12 cellular contexts compared by ENCODE assay signal in the genomic region with DNA sequence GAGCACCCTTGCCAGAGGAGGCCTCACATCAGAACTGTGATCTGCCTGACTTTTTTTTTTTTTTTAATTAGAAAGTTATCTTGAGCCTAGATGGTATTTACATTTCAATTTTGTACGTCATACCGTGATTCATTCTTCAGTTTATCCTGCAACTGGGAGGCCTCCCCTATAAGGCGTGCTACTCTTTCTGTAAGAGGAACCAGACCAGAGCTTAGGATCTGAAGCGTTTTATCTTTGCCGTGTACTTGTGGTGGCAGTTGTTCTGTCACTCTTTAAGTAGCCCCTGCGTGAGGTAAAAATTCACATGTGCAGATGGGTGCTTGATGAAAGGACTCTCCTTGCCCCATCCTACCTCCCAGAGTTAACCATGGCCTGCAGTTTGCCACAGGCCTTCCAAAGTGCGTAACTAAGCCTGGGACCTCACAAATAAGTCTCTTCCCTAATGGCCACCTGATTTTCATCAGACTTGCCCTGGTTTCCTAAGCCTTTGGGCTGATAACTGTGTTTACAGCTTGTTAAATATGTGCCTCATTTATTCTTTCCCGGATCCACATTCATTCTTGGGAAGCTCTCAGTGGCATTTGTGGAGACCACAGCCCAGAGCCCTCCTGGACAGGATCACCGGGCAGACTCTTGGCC.
A peak's percentile ranks its signal among the peaks of the same experiment; 100 is the strongest.
DNase-seq lines count a peak whose midpoint lies in the region; ATAC-seq, FAIRE-seq and TF ChIP-seq lines count a peak whose summit lies in the region.
"Had no signal": no experiment of that assay in that cellular context is flagged by ENCODE, and none has a peak within 500 bp of the region (broad histone marks: within the 10 kb centered on the region; RNA-seq: fewer than 3 reads in every experiment).

No MANE protein-coding gene starts in this region.

- H3K4me1 ChIP-seq in mesendoderm (ENCODE audit: control insufficient read depth, low read depth, low read length) (peaks cover 14% of the 10 kb centered on the region), kidney (ENCODE audit: control insufficient read depth in 1 of 2, insufficient read depth in 1 of 2, low read depth in 1 of 2, low read length in 2 of 2) (peaks cover 0 to 6% of the 10 kb centered on the region in 2 donors)
- H3K4me1 ChIP-seq: spleen had no signal

- H3K9me3 ChIP-seq in kidney (ENCODE audit: control insufficient read depth in 1 of 2, low read length in 2 of 2), result no peaks in the 10 kb centered on the region
- H3K9me3 ChIP-seq: spleen had no signal

- no peak for ATAC-seq in GM19351 (IDR thresholded peaks at IDR 0.05; ENCODE audit: unreplicated experiment)
- ATAC-seq: stimulated activated naive CD8-positive, alpha-beta T cell treated with anti-CD3 and anti-CD28 coated beads, Interleukin-15, Interleukin-2, amounts not matched to agents 100 U/mL and 50 U/mL, for 24 hours had no signal

- no peaks in the 10 kb centered on the region for H3K79me2 ChIP-seq in mesendoderm (ENCODE audit: control insufficient read depth, insufficient read depth, low read length)

- in situ Hi-C loops in brain microvascular endothelial cell (cut with HindIII; ENCODE audit: low pct_ligation_motif_present, low sequenced_read_pairs), result no loop called here

- H3K27me3 ChIP-seq in brain microvascular endothelial cell (replicated peaks), result no peaks in the 10 kb centered on the region
- H3K27me3 ChIP-seq in mesendoderm (ENCODE audit: insufficient read depth, low read length, poor library complexity), result no peaks in the 10 kb centered on the region
- H3K27me3 ChIP-seq: spleen had no signal

- no peaks in the 10 kb centered on the region for H3K79me1 ChIP-seq in mesendoderm (ENCODE audit: low read length)

- H3K4ac ChIP-seq in mesendoderm (ENCODE audit: low read depth, low read length), result peak overlapping the region; percentile 77

- no peak overlapping the region for H3K23ac ChIP-seq in mesendoderm (ENCODE audit: low read length)

- H2BK15ac ChIP-seq in mesendoderm (replicated peaks; ENCODE audit: low read depth), result no peak overlapping the region

- no peak overlapping the region for H3K4me3 ChIP-seq in AG04449 (ENCODE audit: low read depth, low read length)
- no peak overlapping the region for H3K4me3 ChIP-seq in brain microvascular endothelial cell (ENCODE audit: low read depth, low read length)
- H3K4me3 ChIP-seq in mesendoderm (ENCODE audit: low read length), result no peak overlapping the region
- no peak overlapping the region for H3K4me3 ChIP-seq in kidney (ENCODE audit: low read length in 2 of 2)
- H3K4me3 ChIP-seq: spleen had no signal

- peak overlapping the region; percentile 79 for H2AK5ac ChIP-seq in mesendoderm (ENCODE audit: low read length)

- H4K5ac ChIP-seq in mesendoderm (ENCODE audit: low read length), result no peak overlapping the region

- H3K18ac ChIP-seq in mesendoderm (ENCODE audit: low read length), result peak overlapping the region; percentile 54

- H3K9ac ChIP-seq in mesendoderm (ENCODE audit: low read length) (peak overlapping the region; percentile 33), kidney (ENCODE audit: low read length in 2 of 2) (no peak overlapping the region)

- CTCF ChIA-PET in AG04449 (lab: Yijun Ruan, JAX), result interaction anchor here (0.8 to 7.5 kb wide), 5 partner anchors 66 to 186 kb away, joined by 3 to 35 read pairs (median 3); no protein-coding TSS in a partner anchor

- H3K36me3 ChIP-seq in brain microvascular endothelial cell (replicated peaks) (peaks cover 6% of the 10 kb centered on the region), mesendoderm (ENCODE audit: control insufficient read depth, insufficient read depth, low read length) (no peaks in the 10 kb centered on the region), kidney (ENCODE audit: control insufficient read depth in 1 of 2, insufficient read depth in 2 of 2, low read length in 2 of 2) (no peaks in the 10 kb centered on the region)
- H3K36me3 ChIP-seq: spleen had no signal

- no CpG with 5 or more reads among the region's 9 CpGs for WGBS in mesendoderm (ENCODE audit: extremely low coverage, insufficient coverage, low lambda C conversion rate)

- peak overlapping the region; percentile 70 for H3K56ac ChIP-seq in mesendoderm (ENCODE audit: low read length)

- H3K27ac ChIP-seq in brain microvascular endothelial cell (peak overlapping the region; percentile 99), mesendoderm (ENCODE audit: low read depth, low read length) (peak overlapping the region; percentile 86), kidney (ENCODE audit: low read depth in 2 of 2, low read length in 2 of 2) (no peak overlapping the region)
- H3K27ac ChIP-seq: spleen had no signal

- no peak overlapping the region for H3K4me2 ChIP-seq in mesendoderm (ENCODE audit: low read length)

- no peak for TF ChIP-seq POLR2A in erythroblast (IDR thresholded peaks at IDR 0.05; ENCODE audit: low read length)

- FAIRE-seq in HTR-8/SVneo (lab: Jason Lieb, UNC) (no peak), kidney (lab: Jason Lieb, UNC) (no peak)

- TF ChIP-seq CTCF in AG04449 (IDR thresholded peaks at IDR 0.05; ENCODE audit: insufficient read depth, low read length, missing control alignments) (no peak), brain microvascular endothelial cell (IDR thresholded peaks at IDR 0.05; ENCODE audit: low read depth, low read length, missing control alignments) (no peak), kidney (IDR thresholded peaks at IDR 0.05; ENCODE audit: borderline replicate concordance, extremely low read depth, insufficient read depth) (no peak)

- H2BK5ac ChIP-seq in mesendoderm (ENCODE audit: low read length), result peak overlapping the region; percentile 71

- intact Hi-C loops in kidney (cut with DNase I), result no loop called here

- DNase-seq in AG04449 (ENCODE audit: low read depth, low spot score) (peak; percentile 91), HTR-8/SVneo (ENCODE audit: insufficient read length, low spot score) (peak; percentile 40), brain microvascular endothelial cell (peak; percentile 85), mesendoderm (peak; percentile 49), kidney (no peak), erythroblast (lab: John Stamatoyannopoulos, UW) (no peak), SKM-1 treated with dmso at 0.1 percent for 144 hours (lab: John Stamatoyannopoulos, UW; ENCODE audit: unreplicated experiment) (no peak)
- DNase-seq: CD4-positive, alpha-beta memory T cell; spleen; stimulated activated naive CD8-positive, alpha-beta T cell treated with anti-CD3 and anti-CD28 coated beads, Interleukin-15, Interleukin-2, amounts not matched to agents 100 U/mL and 50 U/mL, for 24 hours; T-helper 1 cell had no signal

- H4K8ac ChIP-seq in mesendoderm (ENCODE audit: low read depth, low read length), result no peak overlapping the region

- POLR2A ChIA-PET in AG04449 (lab: Yijun Ruan, JAX), result interaction anchor here (0.9 to 3.6 kb wide), 9 partner anchors 10 to 187 kb away, joined by 4 to 21 read pairs (median 6); partner anchors contain the start of gene MTCL1

- H2BK120ac ChIP-seq in mesendoderm (ENCODE audit: low read depth, low read length), result peak overlapping the region; percentile 76

Comparison
In these comparisons a context has a peak if more than half of its experiments do, and no peak if none do; other contexts are left out.
1. DNase-seq: peak in AG04449 (single experiment), HTR-8/SVneo (single experiment), brain microvascular endothelial cell (single experiment) and mesendoderm (single experiment); none in kidney (single experiment), erythroblast (0 of 2) and SKM-1 treated with dmso at 0.1 percent for 144 hours (single experiment).
2. H3K27ac ChIP-seq: peak in brain microvascular endothelial cell (single experiment) and mesendoderm (single experiment); none in kidney (0 of 2).